18 cellular contexts compared by ENCODE assay signal in the genomic region with DNA sequence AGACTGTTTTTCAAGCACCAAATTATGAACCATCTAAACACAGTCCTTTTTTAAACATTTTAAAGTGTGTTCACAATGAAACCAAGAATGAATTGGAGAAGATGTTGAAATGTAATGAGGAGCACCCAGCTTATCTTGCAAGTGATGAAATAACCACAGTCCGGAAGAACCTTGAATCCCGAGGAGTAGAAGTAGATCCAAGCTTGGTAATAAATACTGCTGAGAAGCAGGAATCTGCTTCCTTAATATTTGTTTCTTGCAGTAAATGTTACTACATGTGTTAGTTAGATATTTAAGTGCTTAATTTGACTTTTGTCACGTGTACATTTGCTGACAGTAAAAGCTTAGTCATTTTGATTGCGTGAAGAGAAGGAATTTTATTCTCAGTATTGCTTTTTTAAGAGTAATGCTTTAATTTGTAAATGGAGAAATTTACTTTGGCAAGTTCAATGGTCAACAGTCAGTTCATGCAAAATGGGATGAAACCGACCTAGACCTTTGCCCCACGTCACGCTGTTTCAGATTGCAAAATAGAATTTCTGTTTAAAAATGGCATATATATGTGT.
"Had no signal": no experiment of that assay in that cellular context is flagged by ENCODE, and none has a peak within 500 bp of the region (broad histone marks: within the 10 kb centered on the region; RNA-seq: fewer than 3 reads in every experiment).

No MANE protein-coding gene starts in this region.

- H3K27me3 ChIP-seq: colonic mucosa, foreskin keratinocyte, neural progenitor cell, ovary, spleen had no signal

- H3K27me3 Mint-ChIP-seq: activated B cell treated with CpG ODN at 0.5 μM for 24 hours; activated CD4-positive, alpha-beta T cell treated with anti-CD3 and anti-CD28 coated beads, Interleukin-2, amount 10 ng/mL, durations not matched to agents 7 days and 5 days; naive B cell; stimulated activated naive CD8-positive, alpha-beta T cell treated with anti-CD3 and anti-CD28 coated beads, Interleukin-15, amount 100 ng/mL, for 72 hours; T-helper 17 cell; type B pancreatic cell had no signal

- H3K4me3 Mint-ChIP-seq: activated B cell treated with CpG ODN at 0.5 μM for 24 hours; activated CD4-positive, alpha-beta T cell treated with anti-CD3 and anti-CD28 coated beads, Interleukin-2, amount 10 ng/mL, durations not matched to agents 7 days and 5 days; naive B cell; neural progenitor cell; stimulated activated naive CD8-positive, alpha-beta T cell treated with anti-CD3 and anti-CD28 coated beads, Interleukin-15, amount 100 ng/mL, for 72 hours; T-helper 17 cell; type B pancreatic cell had no signal

- H3K9me3 ChIP-seq: colonic mucosa, ovary, spleen had no signal

- H3K27ac Mint-ChIP-seq: activated B cell treated with CpG ODN at 0.5 μM for 24 hours; activated CD4-positive, alpha-beta T cell treated with anti-CD3 and anti-CD28 coated beads, Interleukin-2, amount 10 ng/mL, durations not matched to agents 7 days and 5 days; neural progenitor cell; stimulated activated naive CD8-positive, alpha-beta T cell treated with anti-CD3 and anti-CD28 coated beads, Interleukin-15, amount 100 ng/mL, for 72 hours; T-helper 17 cell; type B pancreatic cell had no signal

- H3K4me1 Mint-ChIP-seq: activated B cell treated with CpG ODN at 0.5 μM for 24 hours; activated CD4-positive, alpha-beta T cell treated with anti-CD3 and anti-CD28 coated beads, Interleukin-2, amount 10 ng/mL, durations not matched to agents 7 days and 5 days; naive B cell; neural progenitor cell; stimulated activated naive CD8-positive, alpha-beta T cell treated with anti-CD3 and anti-CD28 coated beads, Interleukin-15, amount 100 ng/mL, for 72 hours had no signal

- H3K36me3 ChIP-seq: ovary had no signal

- H3K4me3 ChIP-seq: colonic mucosa, lung, neural progenitor cell, ovary, spleen had no signal

- H3K9me3 Mint-ChIP-seq: activated B cell treated with CpG ODN at 0.5 μM for 24 hours; activated CD4-positive, alpha-beta T cell treated with anti-CD3 and anti-CD28 coated beads, Interleukin-2, amount 10 ng/mL, durations not matched to agents 7 days and 5 days; naive B cell; neural progenitor cell; stimulated activated naive CD8-positive, alpha-beta T cell treated with anti-CD3 and anti-CD28 coated beads, Interleukin-15, amount 100 ng/mL, for 72 hours; type B pancreatic cell had no signal

- H3K4me2 ChIP-seq: neural progenitor cell had no signal

- DNase-seq: activated B cell treated with CpG ODN at 0.5 μM for 24 hours; activated CD4-positive, alpha-beta T cell treated with anti-CD3 and anti-CD28 coated beads, Interleukin-2, amount 10 ng/mL, durations not matched to agents 7 days and 5 days; activated CD8-positive, alpha-beta memory T cell treated with anti-CD3 and anti-CD28 coated beads for 24 hours; activated naive CD4-positive, alpha-beta T cell treated with Interleukin-2 at 50 U/mL for 16 hours; caudate nucleus; colonic mucosa; foreskin keratinocyte; glutamatergic neuron; naive B cell; spleen; stimulated activated naive CD8-positive, alpha-beta T cell treated with anti-CD3 and anti-CD28 coated beads, Interleukin-15, amount 100 ng/mL, for 72 hours; T-helper 17 cell had no signal

- H3K4me1 ChIP-seq: colonic mucosa, foreskin keratinocyte, spleen had no signal

- H3K27ac ChIP-seq: colonic mucosa, foreskin keratinocyte, neural progenitor cell, ovary, spleen had no signal

- H2AFZ ChIP-seq: neural progenitor cell had no signal

- H3K9ac ChIP-seq: neural progenitor cell had no signal

- ATAC-seq: esophagus mucosa; foreskin keratinocyte; sciatic nerve; stimulated activated naive CD8-positive, alpha-beta T cell treated with anti-CD3 and anti-CD28 coated beads, Interleukin-15, amount 100 ng/mL, for 72 hours; T-helper 17 cell had no signal
